In genomic region chr1:22645936-22646335, GRCh38 we compare ENCODE assay signal across 1 cellular context.
TF ChIP-seq lines count a peak whose summit lies in the region.

No MANE protein-coding gene starts in this region.

TF ChIP-seq in IMR-90, 13 proteins besides CTCF, POLR2A, EP300 and RAD21:
- no peak for TF ChIP-seq FOS (IDR thresholded peaks at IDR 0.05; ENCODE audit: low read depth, low read length)
- no peak for TF ChIP-seq MAZ (IDR thresholded peaks at IDR 0.05; ENCODE audit: borderline replicate concordance, low read depth, low read length)
- no peak for TF ChIP-seq MXI1 (IDR thresholded peaks at IDR 0.05; ENCODE audit: borderline replicate concordance, low read depth, low read length)
- no peak for TF ChIP-seq MAFK (IDR thresholded peaks at IDR 0.05; ENCODE audit: low read depth, low read length)
- TF ChIP-seq SMC3 (IDR thresholded peaks at IDR 0.05; ENCODE audit: low read depth, low read length) = no peak
- no peak for TF ChIP-seq CEBPB (IDR thresholded peaks at IDR 0.05; ENCODE audit: low read depth, low read length)
